In the genomic region with DNA sequence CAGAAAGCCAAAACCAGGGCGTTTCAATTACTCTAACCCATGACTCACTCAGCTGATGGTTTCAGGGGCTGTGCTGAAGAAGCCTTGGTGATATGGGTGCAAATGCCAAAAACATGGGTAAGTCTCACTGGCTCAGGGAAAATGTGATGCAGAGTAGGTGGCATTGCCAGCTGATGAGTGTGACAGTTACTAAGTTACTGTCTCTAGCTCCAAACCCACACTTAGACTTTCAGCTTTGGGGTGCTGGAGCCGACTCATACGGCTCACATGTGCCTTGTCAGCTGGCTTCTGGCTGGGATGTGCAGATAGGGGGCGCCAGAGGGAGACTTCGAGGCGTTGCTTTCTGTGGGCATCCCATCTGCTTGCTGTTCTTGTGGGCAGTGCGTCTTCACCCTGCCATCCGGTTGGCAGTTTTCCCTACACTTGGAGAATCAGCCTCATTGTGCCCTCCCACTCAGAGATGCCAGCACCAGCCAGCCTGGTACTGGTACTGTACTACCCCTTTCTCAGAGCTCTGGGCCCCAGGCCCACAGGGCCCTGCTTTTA, we compare ENCODE assay signal across 9 cellular contexts. TPM values are rescaled to one million over a fixed set of nuclear protein-coding genes. Genes with fewer than 3 reads are reported as not detected.
A peak's percentile ranks its signal among the peaks of the same experiment; 100 is the strongest.
DNase-seq lines count a peak whose midpoint lies in the region; ATAC-seq, FAIRE-seq and TF ChIP-seq lines count a peak whose summit lies in the region.
"Had no signal": no experiment of that assay in that cellular context is flagged by ENCODE, and none has a peak within 500 bp of the region (broad histone marks: within the 10 kb centered on the region; RNA-seq: fewer than 3 reads in every experiment).

No MANE protein-coding gene starts in this region.

- 0 out of 2 replicates have a peak, but pooled peaks cover 3% of the 10 kb centered on the region for H3K9me3 ChIP-seq in SJSA1 (replicated peaks)
- H3K9me3 ChIP-seq in adrenal gland (replicated peaks in 1 of 3) = no peaks in the 10 kb centered on the region
- no peaks in the 10 kb centered on the region for H3K9me3 ChIP-seq in gastroesophageal sphincter

- H3K27ac ChIP-seq in SJSA1 (no peak overlapping the region), adrenal gland (no peak overlapping the region), gastroesophageal sphincter (no peak overlapping the region)

- no peak overlapping the region for H3K4me3 ChIP-seq in AG04449 (ENCODE audit: low read depth, low read length)
- H3K4me3 ChIP-seq in SJSA1 = no peak overlapping the region
- H3K4me3 ChIP-seq in adrenal gland = no peak overlapping the region
- H3K4me3 ChIP-seq in kidney epithelial cell (ENCODE audit: low read depth, low read length) = no peak overlapping the region
- no peak overlapping the region for H3K4me3 ChIP-seq in gastroesophageal sphincter

- H3K4me1 ChIP-seq in SJSA1 (replicated peaks) (peaks cover 18% of the 10 kb centered on the region), adrenal gland (replicated peaks in 1 of 2) (peaks cover 0 to 5% of the 10 kb centered on the region in 2 donors), gastroesophageal sphincter (no peaks in the 10 kb centered on the region)

- POLR2A ChIA-PET in AG04449 (lab: Yijun Ruan, JAX) = no interaction called here

- no peak for TF ChIP-seq POLR2A in H54 (IDR thresholded peaks at IDR 0.05; ENCODE audit: low read depth, low read length)
- no peak for TF ChIP-seq POLR2A in adrenal gland (IDR thresholded peaks at IDR 0.05)
- TF ChIP-seq POLR2A in gastroesophageal sphincter (IDR thresholded peaks at IDR 0.05) = no peak

- WGBS in adrenal gland, 4 donors = 9 to 16% (median 12%) methylated on average over 8 of the region's 8 CpGs
- 24 to 50% methylated on average over 1 to 7 of the region's 8 CpGs for WGBS in gastroesophageal sphincter (ENCODE audit: low coverage in 1 of 2), 2 donors

- TF ChIP-seq CTCF in AG04449 (IDR thresholded peaks at IDR 0.05; ENCODE audit: insufficient read depth, low read length, missing control alignments) (peak; percentile 46), adrenal gland (IDR thresholded peaks at IDR 0.05) (peak; percentile 54 to 72 (median 66)), kidney epithelial cell (IDR thresholded peaks at IDR 0.05; ENCODE audit: insufficient read depth, low read length, poor library complexity, severe bottlenecking) (peak; percentile 84), gastroesophageal sphincter (IDR thresholded peaks at IDR 0.05) (peak in 2 of 4 experiments; percentile 19 to 52)

- no peak for TF ChIP-seq EP300 in gastroesophageal sphincter (IDR thresholded peaks at IDR 0.05)

- intact Hi-C loops in adrenal gland (cut with DNase I) = no loop called here

- CTCF ChIA-PET in AG04449 (lab: Yijun Ruan, JAX) = interaction anchor here (0.7 to 8.8 kb wide), 22 partner anchors 9 to 106 kb away, joined by 3 to 144 read pairs (median 4); partner anchors contain the start of gene KRT80

- ATAC-seq in gastroesophageal sphincter (no peak), GM21367 (IDR thresholded peaks at IDR 0.05; ENCODE audit: unreplicated experiment) (no peak)

- H3K36me3 ChIP-seq in SJSA1 (no peaks in the 10 kb centered on the region), adrenal gland (replicated peaks in 1 of 2) (no peaks in the 10 kb centered on the region), kidney epithelial cell (ENCODE audit: control insufficient read depth, insufficient read depth, low read length) (no peaks in the 10 kb centered on the region), gastroesophageal sphincter (no peaks in the 10 kb centered on the region)

- DNase-seq in AG04449 (ENCODE audit: low read depth, low spot score) (no peak), H54 (ENCODE audit: insufficient read length, low spot score) (peak; percentile 61), SJSA1 (ENCODE audit: low read depth in 1 of 2, low spot score in 2 of 2) (peak; percentile 32 to 60), adrenal gland (peak; percentile 73 to 91 (median 83)), kidney epithelial cell (ENCODE audit: low read depth) (no peak)
- DNase-seq in stimulated activated CD8-positive, alpha-beta memory T cell treated with anti-CD3 and anti-CD28 coated beads, Interleukin-12 subunit alpha, Interleukin-12 subunit beta, amount 100 ng/mL, for 24 hours (ENCODE audit: extremely low read depth) = peak; percentile 45

- peak; percentile 91 for FAIRE-seq in H54 (lab: Jason Lieb, UNC)

- no peaks in the 10 kb centered on the region for H3K27me3 ChIP-seq in SJSA1 (replicated peaks)
- no peaks in the 10 kb centered on the region for H3K27me3 ChIP-seq in adrenal gland
- H3K27me3 ChIP-seq in kidney epithelial cell (ENCODE audit: control insufficient read depth, insufficient read depth, low read length) = no peaks in the 10 kb centered on the region
- peaks cover 25% of the 10 kb centered on the region for H3K27me3 ChIP-seq in gastroesophageal sphincter

RNA-seq across cellular contexts. Expression of gene KRT7, which starts 11.1 kb away (rescaled TPM):
- total RNA-seq in SJSA1 (2014; rRNA removed; shearing (Covaris generic)) = 2.1 and 16.1 TPM in 2 replicates
- total RNA-seq in adrenal gland (10 to 100 TPM in 2 of 8 donors, 1 to 10 TPM in 6; 1.3 to 13.5 (median 8.4) TPM), kidney epithelial cell (1,242 and 1,355 TPM in 2 replicates), gastroesophageal sphincter (10 to 100 TPM in 1 of 4 donors, 1 to 10 TPM in 2, under 1 TPM in 1; 0.47 to 78.7 (median 4.3) TPM)
- polyA plus RNA-seq in adrenal gland = 10 to 100 TPM in 2 of 3 donors, 1 to 10 TPM in 1; 2.1 to 34.8 (median 12.1) TPM

RNA-seq across cellular contexts. Expression of gene KRT80, which starts 30.2 kb away (rescaled TPM):
- 1.5 and 4.0 TPM in 2 replicates for total RNA-seq in SJSA1 (2014; rRNA removed; shearing (Covaris generic))
- 10 to 100 TPM in 1 of 8 donors, 1 to 10 TPM in 6, under 1 TPM in 1; 0.95 to 14.6 (median 6.3) TPM for total RNA-seq in adrenal gland
- polyA plus RNA-seq in adrenal gland = 1 to 10 TPM; 1.8 to 8.8 (median 2.5) TPM
- total RNA-seq in kidney epithelial cell = 18.5 and 19.4 TPM in 2 replicates
- under 1 TPM in 3 of 4 donors, not detected in 1; 0.16 to 0.54 (median 0.31) TPM for total RNA-seq in gastroesophageal sphincter

RNA-seq across cellular contexts. Expression of gene KRT86, which starts 52.5 kb away (rescaled TPM):
- total RNA-seq in SJSA1 (2014; rRNA removed; shearing (Covaris generic)) = 0.37 TPM in 1 of 2 replicates, not detected in the other
- total RNA-seq in adrenal gland = 1 to 10 TPM in 5 of 8 donors, under 1 TPM in 3; 0.69 to 6.2 (median 1.4) TPM
- 1 to 10 TPM in 1 of 3 donors, under 1 TPM in 1, not detected in 1; 0.61 to 1.4 TPM for polyA plus RNA-seq in adrenal gland
- 6.9 and 9.2 TPM in 2 replicates for total RNA-seq in kidney epithelial cell
- total RNA-seq in gastroesophageal sphincter = 1 to 10 TPM in 1 of 4 donors, not detected in 3; 1.7 TPM
- total RNA-seq: glomerular endothelial cell had no signal

Comparison
In these comparisons a context has a peak if more than half of its experiments do, and no peak if none do; other contexts are left out.
1. DNase-seq: peak in H54 (single experiment), SJSA1 (2 of 2), adrenal gland (7 of 7) and stimulated activated CD8-positive, alpha-beta memory T cell treated with anti-CD3 and anti-CD28 coated beads, Interleukin-12 subunit alpha, Interleukin-12 subunit beta, amount 100 ng/mL, for 24 hours (single experiment); none in AG04449 (single experiment) and kidney epithelial cell (single experiment).
2. RNA of gene KRT7, which starts 11.1 kb away (total RNA-seq): 1,242 to 1,355 TPM in kidney epithelial cell; 1.3 to 13.5 TPM in adrenal gland, 0.47 to 78.7 TPM in gastroesophageal sphincter and 2.1 to 16.1 TPM in SJSA1; every median in the first group is over 10 times any median in the second.